Comparison of ENCODE assay signal across 17 cellular contexts in genomic region chr18:44743626-44744025, GRCh38.
DNase-seq lines count a peak whose midpoint lies in the region; ATAC-seq and TF ChIP-seq lines count a peak whose summit lies in the region.
"Had no signal": no experiment of that assay in that cellular context is flagged by ENCODE, and none has a peak within 500 bp of the region (broad histone marks: within the 10 kb centered on the region; RNA-seq: fewer than 3 reads in every experiment).

No MANE protein-coding gene starts in this region.

- H3K79me2 ChIP-seq in neural cell (replicated peaks; ENCODE audit: insufficient read depth, low read length), result peaks cover 83% of the 10 kb centered on the region

- no peaks in the 10 kb centered on the region for H3K9me2 ChIP-seq in neural cell (ENCODE audit: insufficient read depth, low read length)

- no peak overlapping the region for H2AFZ ChIP-seq in neural cell (ENCODE audit: low read depth, low read length)

- DNase-seq in cerebellar cortex (ENCODE audit: low spot score) (peak; percentile 68), ACHN (no peak)
- DNase-seq: activated CD4-positive, alpha-beta T cell treated with anti-CD3 and anti-CD28 coated beads, Interleukin-2, amount 50 U/mL, for 1 hour; activated T-cell treated with anti-CD3 and anti-CD28 coated beads, Interleukin-2, amount 50 U/mL, for 72 hours; dermis blood vessel endothelial cell; immature natural killer cell; NCI-H1048; T1000 had no signal

- H3K36me3 ChIP-seq in BLaER1, result no peaks in the 10 kb centered on the region
- no peaks in the 10 kb centered on the region for H3K36me3 ChIP-seq in HUES48 (ENCODE audit: control insufficient read depth, insufficient read depth, low read length)
- H3K36me3 ChIP-seq in neural cell (ENCODE audit: insufficient read depth, low read length), result no peaks in the 10 kb centered on the region
- H3K36me3 ChIP-seq: BE2C, upper lobe of left lung had no signal

- H3K4me2 ChIP-seq in BLaER1, result peak overlapping the region; percentile 48
- peak overlapping the region; percentile 28 for H3K4me2 ChIP-seq in neural cell (ENCODE audit: low read length)

- no peaks in the 10 kb centered on the region for H4K20me1 ChIP-seq in BLaER1
- H4K20me1 ChIP-seq in neural cell (ENCODE audit: insufficient read depth), result no peaks in the 10 kb centered on the region

- peaks cover 23% of the 10 kb centered on the region for H3K4me1 ChIP-seq in BLaER1
- H3K4me1 ChIP-seq in HUES48 (ENCODE audit: control insufficient read depth, insufficient read depth, low read length), result peaks cover 23% of the 10 kb centered on the region

- no peak overlapping the region for H3K27ac ChIP-seq in BLaER1
- H3K27ac ChIP-seq in HUES48 (ENCODE audit: low read depth, low read length), result no peak overlapping the region
- peak overlapping the region; percentile 33 for H3K27ac ChIP-seq in neural cell (ENCODE audit: low read length)

- H3K27me3 ChIP-seq in BLaER1 (no peaks in the 10 kb centered on the region; the same call in 1 of the 2 replicates), HUES48 (ENCODE audit: control insufficient read depth, insufficient read depth, low read length) (no peaks in the 10 kb centered on the region), neural cell (ENCODE audit: insufficient read depth, low read depth, low read length) (no peaks in the 10 kb centered on the region)
- H3K27me3 ChIP-seq: BE2C, upper lobe of left lung had no signal

- H3K9ac ChIP-seq in BLaER1 (no peak overlapping the region), HUES48 (ENCODE audit: low read depth, low read length) (no peak overlapping the region), neural cell (ENCODE audit: low read length) (peak overlapping the region; percentile 54)

- H3K9me3 ChIP-seq in BLaER1 (no peaks in the 10 kb centered on the region), HUES48 (ENCODE audit: control insufficient read depth, insufficient read depth, low read length) (no peaks in the 10 kb centered on the region), neural cell (ENCODE audit: low read length) (no peaks in the 10 kb centered on the region)
- H3K9me3 ChIP-seq: BE2C, upper lobe of left lung had no signal

- H3F3A ChIP-seq in neural cell (ENCODE audit: insufficient read depth, low read length, poor library complexity, severe bottlenecking), result no peaks in the 10 kb centered on the region

- H3K4me3 ChIP-seq in BLaER1 (no peak overlapping the region), HUES48 (ENCODE audit: low read depth, low read length) (0 out of 2 replicates have a peak overlapping the region, but pooled peaks have one; percentile 41), neural cell (ENCODE audit: low read length) (peak overlapping the region; percentile 60)
- H3K4me3 ChIP-seq: upper lobe of left lung had no signal

- ATAC-seq in HG03520 (IDR thresholded peaks at IDR 0.05; ENCODE audit: unreplicated experiment) (no peak), GM19324 (IDR thresholded peaks at IDR 0.05; ENCODE audit: low FRiP score, unreplicated experiment) (no peak), HG03442 (IDR thresholded peaks at IDR 0.05; ENCODE audit: unreplicated experiment) (no peak)
- ATAC-seq: activated T-cell treated with anti-CD3 and anti-CD28 coated beads, Interleukin-2, amount 50 U/mL, for 72 hours; HepG2 had no signal

- no peak for TF ChIP-seq RAD21 in neural cell (conservative IDR thresholded peaks at IDR 0.05)

- in situ Hi-C loops in ACHN (cut with HindIII; ENCODE audit: low pct_ligation_motif_present, low pct_unique_long_range_greater_than_20kb, low sequenced_read_pairs), result no loop called here

- TF ChIP-seq EP300 in neural cell (conservative IDR thresholded peaks at IDR 0.05; ENCODE audit: poor library complexity, severe bottlenecking), result no peak

- no peak for TF ChIP-seq CTCF in neural cell (IDR thresholded peaks at IDR 0.05; ENCODE audit: poor library complexity, severe bottlenecking)

TF ChIP-seq in neural cell, 6 proteins besides CTCF, POLR2A, EP300 and RAD21:
- TF ChIP-seq POLR2AphosphoS5 (IDR thresholded peaks at IDR 0.05) (no peak), TAF1 (IDR thresholded peaks at IDR 0.05; ENCODE audit: low read depth) (no peak), MXI1 (conservative IDR thresholded peaks at IDR 0.05; ENCODE audit: poor library complexity, severe bottlenecking) (no peak), REST (IDR thresholded peaks at IDR 0.05; ENCODE audit: borderline replicate concordance) (no peak)
